Comparison of ENCODE assay signal across 1 cellular context in the genomic region with DNA sequence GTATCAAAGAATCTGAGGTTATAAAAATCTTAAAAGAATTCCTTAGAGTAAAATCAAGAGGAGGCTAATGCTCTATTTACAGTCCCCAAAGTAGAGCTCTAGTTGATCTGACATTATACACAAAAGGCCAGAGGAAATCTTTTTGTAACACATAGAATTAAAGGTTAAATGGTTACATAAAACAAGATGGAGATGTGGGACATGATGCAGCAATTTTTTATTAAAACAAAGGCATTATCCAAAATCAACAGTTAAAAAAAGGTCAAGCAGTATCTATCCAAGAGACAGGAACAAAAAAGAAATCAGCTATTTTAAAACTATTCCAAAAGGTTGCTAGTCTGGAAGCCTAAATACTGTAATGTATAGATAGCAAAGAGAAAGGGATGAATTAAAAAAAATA.
A peak's percentile ranks its signal among the peaks of the same experiment; 100 is the strongest.
TF ChIP-seq lines count a peak whose summit lies in the region.

No MANE protein-coding gene starts in this region.

TF ChIP-seq in K562, 482 proteins besides CTCF, POLR2A, EP300 and RAD21 (continued from another document):
- TF ChIP-seq, protein P1, sequence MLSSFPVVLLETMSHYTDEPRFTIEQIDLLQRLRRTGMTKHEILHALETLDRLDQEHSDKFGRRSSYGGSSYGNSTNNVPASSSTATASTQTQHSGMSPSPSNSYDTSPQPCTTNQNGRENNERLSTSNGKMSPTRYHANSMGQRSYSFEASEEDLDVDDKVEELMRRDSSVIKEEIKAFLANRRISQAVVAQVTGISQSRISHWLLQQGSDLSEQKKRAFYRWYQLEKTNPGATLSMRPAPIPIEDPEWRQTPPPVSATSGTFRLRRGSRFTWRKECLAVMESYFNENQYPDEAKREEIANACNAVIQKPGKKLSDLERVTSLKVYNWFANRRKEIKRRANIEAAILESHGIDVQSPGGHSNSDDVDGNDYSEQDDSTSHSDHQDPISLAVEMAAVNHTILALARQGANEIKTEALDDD (IDR thresholded peaks at IDR 0.05), result no peak
- TF ChIP-seq, protein P2, sequence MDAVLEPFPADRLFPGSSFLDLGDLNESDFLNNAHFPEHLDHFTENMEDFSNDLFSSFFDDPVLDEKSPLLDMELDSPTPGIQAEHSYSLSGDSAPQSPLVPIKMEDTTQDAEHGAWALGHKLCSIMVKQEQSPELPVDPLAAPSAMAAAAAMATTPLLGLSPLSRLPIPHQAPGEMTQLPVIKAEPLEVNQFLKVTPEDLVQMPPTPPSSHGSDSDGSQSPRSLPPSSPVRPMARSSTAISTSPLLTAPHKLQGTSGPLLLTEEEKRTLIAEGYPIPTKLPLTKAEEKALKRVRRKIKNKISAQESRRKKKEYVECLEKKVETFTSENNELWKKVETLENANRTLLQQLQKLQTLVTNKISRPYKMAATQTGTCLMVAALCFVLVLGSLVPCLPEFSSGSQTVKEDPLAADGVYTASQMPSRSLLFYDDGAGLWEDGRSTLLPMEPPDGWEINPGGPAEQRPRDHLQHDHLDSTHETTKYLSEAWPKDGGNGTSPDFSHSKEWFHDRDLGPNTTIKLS (IDR thresholded peaks at IDR 0.05; ENCODE audit: borderline replicate concordance, low read depth), result no peak
- no peak for TF ChIP-seq ZNF445 (CRISPR knock-in tag; IDR thresholded peaks at IDR 0.05; ENCODE audit: low read depth)
- TF ChIP-seq NFE2 (IDR thresholded peaks at IDR 0.05; ENCODE audit: low read depth), result peak; percentile 61
- TF ChIP-seq, protein P3, sequence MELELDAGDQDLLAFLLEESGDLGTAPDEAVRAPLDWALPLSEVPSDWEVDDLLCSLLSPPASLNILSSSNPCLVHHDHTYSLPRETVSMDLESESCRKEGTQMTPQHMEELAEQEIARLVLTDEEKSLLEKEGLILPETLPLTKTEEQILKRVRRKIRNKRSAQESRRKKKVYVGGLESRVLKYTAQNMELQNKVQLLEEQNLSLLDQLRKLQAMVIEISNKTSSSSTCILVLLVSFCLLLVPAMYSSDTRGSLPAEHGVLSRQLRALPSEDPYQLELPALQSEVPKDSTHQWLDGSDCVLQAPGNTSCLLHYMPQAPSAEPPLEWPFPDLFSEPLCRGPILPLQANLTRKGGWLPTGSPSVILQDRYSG (tag; conservative IDR thresholded peaks at IDR 0.05; ENCODE audit: low read depth), result no peak
